ENCODE assay signal across 24 cellular contexts in genomic region chr10:87578160-87578559, GRCh38.
"Had no signal": no experiment of that assay in that cellular context is flagged by ENCODE, and none has a peak within 500 bp of the region (broad histone marks: within the 10 kb centered on the region; RNA-seq: fewer than 3 reads in every experiment).

No MANE protein-coding gene starts in this region.

- ATAC-seq: activated naive CD8-positive, alpha-beta T cell treated with anti-CD3 and anti-CD28 coated beads, Interleukin-2, amount 50 U/mL, for 24 hours; body of pancreas; natural killer cell treated with Interleukin-12 subunit alpha and Interleukin-12 subunit beta and Interleukin-15 and Interleukin-18, amount 100 ng/mL, for 72 hours; upper lobe of right lung had no signal

- DNase-seq: activated CD4-positive, alpha-beta memory T cell treated with anti-CD3 and anti-CD28 coated beads, Interleukin-2, amount 10 ng/mL, durations not matched to agents 7 days and 5 days; activated CD4-positive, alpha-beta T cell treated with anti-CD3 and anti-CD28 coated beads, Interleukin-2, amount 10 ng/mL, durations not matched to agents 24 days and 14 days; activated CD4-positive, CD25-positive, alpha-beta regulatory T cell; activated gamma-delta T cell; activated naive CD4-positive, alpha-beta T cell treated with anti-CD3 and anti-CD28 coated beads, Interleukin-2, amount 50 U/mL, for 16 hours; activated naive CD8-positive, alpha-beta T cell treated with anti-CD3 and anti-CD28 coated beads, Interleukin-2, amount 50 U/mL, for 24 hours; activated T-cell treated with anti-CD3 and anti-CD28 coated beads for 4 hours; body of pancreas; erythroblast; kidney glomerular epithelial cell; left lung; mammary epithelial cell; midbrain; sigmoid colon; stimulated activated CD4-positive, alpha-beta T cell treated with anti-CD3 and anti-CD28 coated beads, Interleukin-1b, Interleukin-23, amount 100 ng/mL, for 48 hours; substantia nigra; thyroid gland; upper lobe of right lung had no signal

- H2AFZ ChIP-seq: parathyroid adenoma had no signal

- H3K4me1 ChIP-seq: left lung, parathyroid adenoma, sigmoid colon, thyroid gland, upper lobe of right lung had no signal

- H3K9me3 ChIP-seq: body of pancreas, left lung, sigmoid colon, thyroid gland, upper lobe of right lung had no signal

- H3K27ac ChIP-seq: body of pancreas, cardiac muscle cell, left lung, parathyroid adenoma, sigmoid colon, thyroid gland, upper lobe of right lung had no signal

- H3K4me1 Mint-ChIP-seq: activated CD4-positive, alpha-beta memory T cell treated with anti-CD3 and anti-CD28 coated beads, Interleukin-2, amount 10 ng/mL, durations not matched to agents 7 days and 5 days; activated CD4-positive, alpha-beta T cell treated with anti-CD3 and anti-CD28 coated beads, Interleukin-2, amount 10 ng/mL, durations not matched to agents 24 days and 14 days; activated naive CD8-positive, alpha-beta T cell treated with anti-CD3 and anti-CD28 coated beads, Interleukin-2, amount 50 U/mL, for 24 hours had no signal

- H3K27me3 ChIP-seq: body of pancreas, cardiac muscle cell, left lung, sigmoid colon, thyroid gland, upper lobe of right lung had no signal

- H3K4me3 Mint-ChIP-seq: activated CD4-positive, alpha-beta memory T cell treated with anti-CD3 and anti-CD28 coated beads, Interleukin-2, amount 10 ng/mL, durations not matched to agents 7 days and 5 days; activated CD4-positive, alpha-beta T cell treated with anti-CD3 and anti-CD28 coated beads, Interleukin-2, amount 10 ng/mL, durations not matched to agents 24 days and 14 days; activated naive CD8-positive, alpha-beta T cell treated with anti-CD3 and anti-CD28 coated beads, Interleukin-2, amount 50 U/mL, for 24 hours; activated T-helper 1 cell treated with anti-CD3 and anti-CD28 coated beads, Interleukin-12 subunit alpha, Interleukin-12 subunit beta, Interleukin-2, Interleukin-4 antibody, amounts not matched to agents 30 ng/mL and 10 ng/mL and 1 ng/mL, durations not matched to agents 14 hours and 24 hours and 36 hours; natural killer cell treated with Interleukin-12 subunit alpha and Interleukin-12 subunit beta and Interleukin-15 and Interleukin-18, amount 100 ng/mL, for 72 hours; stimulated activated naive CD8-positive, alpha-beta T cell treated with anti-CD3 and anti-CD28 coated beads, Interleukin-15, Interleukin-2, amounts not matched to agents 100 ng/mL and 50 ng/mL, for 24 hours; T-helper 1 cell treated with Interleukin-12 subunit alpha and Interleukin-12 subunit beta and Interleukin-4 antibody, amounts not matched to agents 30 μg/mL and 1 μg/mL, for 36 hours had no signal

- H3K36me3 ChIP-seq: cardiac muscle cell, left lung, sigmoid colon, thyroid gland, upper lobe of right lung had no signal

- H3K79me2 ChIP-seq: parathyroid adenoma had no signal

- H3K9me3 Mint-ChIP-seq: activated CD4-positive, alpha-beta memory T cell treated with anti-CD3 and anti-CD28 coated beads, Interleukin-2, amount 10 ng/mL, durations not matched to agents 7 days and 5 days; activated CD4-positive, alpha-beta T cell treated with anti-CD3 and anti-CD28 coated beads, Interleukin-2, amount 10 ng/mL, durations not matched to agents 24 days and 14 days; activated naive CD8-positive, alpha-beta T cell treated with anti-CD3 and anti-CD28 coated beads, Interleukin-2, amount 50 U/mL, for 24 hours; activated T-helper 1 cell treated with anti-CD3 and anti-CD28 coated beads, Interleukin-12 subunit alpha, Interleukin-12 subunit beta, Interleukin-2, Interleukin-4 antibody, amounts not matched to agents 30 ng/mL and 10 ng/mL and 1 ng/mL, durations not matched to agents 14 hours and 24 hours and 36 hours; natural killer cell treated with Interleukin-12 subunit alpha and Interleukin-12 subunit beta and Interleukin-15 and Interleukin-18, amount 100 ng/mL, for 72 hours; stimulated activated naive CD8-positive, alpha-beta T cell treated with anti-CD3 and anti-CD28 coated beads, Interleukin-15, Interleukin-2, amounts not matched to agents 100 ng/mL and 50 ng/mL, for 24 hours; T-helper 1 cell treated with Interleukin-12 subunit alpha and Interleukin-12 subunit beta and Interleukin-4 antibody, amounts not matched to agents 30 μg/mL and 1 μg/mL, for 36 hours had no signal

- H3K27ac Mint-ChIP-seq: activated CD4-positive, alpha-beta memory T cell treated with anti-CD3 and anti-CD28 coated beads, Interleukin-2, amount 10 ng/mL, durations not matched to agents 7 days and 5 days; activated CD4-positive, alpha-beta T cell treated with anti-CD3 and anti-CD28 coated beads, Interleukin-2, amount 10 ng/mL, durations not matched to agents 24 days and 14 days; activated naive CD8-positive, alpha-beta T cell treated with anti-CD3 and anti-CD28 coated beads, Interleukin-2, amount 50 U/mL, for 24 hours; activated T-helper 1 cell treated with anti-CD3 and anti-CD28 coated beads, Interleukin-12 subunit alpha, Interleukin-12 subunit beta, Interleukin-2, Interleukin-4 antibody, amounts not matched to agents 30 ng/mL and 10 ng/mL and 1 ng/mL, durations not matched to agents 14 hours and 24 hours and 36 hours; natural killer cell treated with Interleukin-12 subunit alpha and Interleukin-12 subunit beta and Interleukin-15 and Interleukin-18, amount 100 ng/mL, for 72 hours; stimulated activated naive CD8-positive, alpha-beta T cell treated with anti-CD3 and anti-CD28 coated beads, Interleukin-15, Interleukin-2, amounts not matched to agents 100 ng/mL and 50 ng/mL, for 24 hours; T-helper 1 cell treated with Interleukin-12 subunit alpha and Interleukin-12 subunit beta and Interleukin-4 antibody, amounts not matched to agents 30 μg/mL and 1 μg/mL, for 36 hours had no signal

- H3K36me3 Mint-ChIP-seq: natural killer cell treated with Interleukin-12 subunit alpha and Interleukin-12 subunit beta and Interleukin-15 and Interleukin-18, amount 100 ng/mL, for 72 hours had no signal

- H3K9ac ChIP-seq: parathyroid adenoma had no signal

- H3K4me3 ChIP-seq: body of pancreas, cardiac muscle cell, left lung, sigmoid colon, thyroid gland, upper lobe of right lung had no signal
